In the genomic region with DNA sequence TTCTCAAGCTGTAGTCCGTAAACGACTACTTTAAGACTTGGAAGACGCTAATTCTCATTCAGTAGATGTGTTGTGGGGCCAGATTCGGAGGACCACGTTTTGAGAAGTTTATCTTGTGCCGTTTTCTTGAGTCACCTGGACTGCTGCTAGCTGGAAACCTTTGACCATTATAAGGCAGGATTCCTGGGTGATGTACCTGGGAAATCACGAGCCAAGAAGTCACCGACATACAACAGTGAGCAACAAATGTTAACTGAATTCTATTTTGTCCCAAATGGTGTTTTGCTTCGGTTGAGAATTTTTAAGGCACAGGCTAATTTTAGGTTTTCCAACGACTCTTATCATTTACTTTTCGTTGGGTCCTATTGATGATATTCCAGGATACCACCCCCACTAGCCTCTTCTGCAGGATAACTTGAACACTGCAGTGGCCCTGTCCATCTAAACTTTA, we compare ENCODE assay signal across 8 cellular contexts.
DNase-seq lines count a peak whose midpoint lies in the region; ATAC-seq and TF ChIP-seq lines count a peak whose summit lies in the region.

No MANE protein-coding gene starts in this region.

- no peaks in the 10 kb centered on the region for H3K36me3 ChIP-seq in CD4-positive, CD25-positive, alpha-beta regulatory T cell (ENCODE audit: control insufficient read depth, insufficient read depth, low read length)
- H3K36me3 ChIP-seq in HUES6 (ENCODE audit: control insufficient read depth, insufficient read depth, low read length), result no peaks in the 10 kb centered on the region
- no peaks in the 10 kb centered on the region for H3K36me3 ChIP-seq in neuron (ENCODE audit: insufficient read depth, low read length)
- no peaks in the 10 kb centered on the region for H3K36me3 ChIP-seq in body of pancreas (replicated peaks in 1 of 2; ENCODE audit: insufficient read depth in 1 of 2, low read depth in 2 of 2)

- H2AFZ ChIP-seq in neuron (ENCODE audit: low read depth, low read length), result peak overlapping the region; percentile 46

- peak overlapping the region in 1 of 3 donors; percentile 93 for H3K27ac Mint-ChIP-seq in CD4-positive, CD25-positive, alpha-beta regulatory T cell
- H3K27ac Mint-ChIP-seq in endothelial cell (ENCODE audit: unreplicated experiment), result peak overlapping the region; percentile 72

- H3K27me3 Mint-ChIP-seq in CD4-positive, CD25-positive, alpha-beta regulatory T cell, result peaks cover 5% of the 10 kb centered on the region
- peaks cover 4% of the 10 kb centered on the region for H3K27me3 Mint-ChIP-seq in endothelial cell (ENCODE audit: unreplicated experiment)

- ATAC-seq in CD4-positive, CD25-positive, alpha-beta regulatory T cell (ENCODE audit: low read depth in 2 of 2), result no peak
- ATAC-seq in body of pancreas (no peak), HG02678 (IDR thresholded peaks at IDR 0.05; ENCODE audit: unreplicated experiment) (no peak)

- H3K4me1 ChIP-seq in CD4-positive, CD25-positive, alpha-beta regulatory T cell (ENCODE audit: control insufficient read depth, insufficient read depth, low read length, poor library complexity, severe bottlenecking), result peaks cover 34% of the 10 kb centered on the region
- H3K4me1 ChIP-seq in HUES6 (ENCODE audit: control insufficient read depth, insufficient read depth, low read length), result peaks cover 17% of the 10 kb centered on the region
- H3K4me1 ChIP-seq in neuron (ENCODE audit: insufficient read depth, low read length), result peaks cover 27% of the 10 kb centered on the region
- H3K4me1 ChIP-seq in body of pancreas, result peaks cover 23% of the 10 kb centered on the region

- peak overlapping the region; percentile 91 for H3K27ac ChIP-seq in CD4-positive, CD25-positive, alpha-beta regulatory T cell (ENCODE audit: insufficient read depth, low read length, poor library complexity, severe bottlenecking)
- H3K27ac ChIP-seq in HUES6 (ENCODE audit: low read depth, low read length) (peak overlapping the region; percentile 91), body of pancreas (peak overlapping the region in 1 of 4 donors; percentile 72)

- no peak for TF ChIP-seq POLR2A in body of pancreas (IDR thresholded peaks at IDR 0.05)

- peaks cover 13 to 26% (median 21%) of the 10 kb centered on the region in 4 donors for H3K4me1 Mint-ChIP-seq in CD4-positive, CD25-positive, alpha-beta regulatory T cell
- H3K4me1 Mint-ChIP-seq in endothelial cell (ENCODE audit: unreplicated experiment), result peaks cover 17% of the 10 kb centered on the region

- peak overlapping the region; percentile 98 for H3K9ac ChIP-seq in HUES6 (ENCODE audit: low read length)

- no peak overlapping the region for H3K4me3 Mint-ChIP-seq in CD4-positive, CD25-positive, alpha-beta regulatory T cell
- no peak overlapping the region for H3K4me3 Mint-ChIP-seq in endothelial cell (ENCODE audit: unreplicated experiment)

- TF ChIP-seq CTCF in endothelial cell (IDR thresholded peaks at IDR 0.05; ENCODE audit: unreplicated experiment) (no peak), body of pancreas (IDR thresholded peaks at IDR 0.05) (no peak)

- no peaks in the 10 kb centered on the region for H3K27me3 ChIP-seq in CD4-positive, CD25-positive, alpha-beta regulatory T cell (ENCODE audit: control insufficient read depth, insufficient read depth, low read length)
- no peaks in the 10 kb centered on the region for H3K27me3 ChIP-seq in HUES6 (ENCODE audit: control insufficient read depth, insufficient read depth, low read length)
- H3K27me3 ChIP-seq in neuron (ENCODE audit: insufficient read depth, low read length), result no peaks in the 10 kb centered on the region
- H3K27me3 ChIP-seq in body of pancreas, result peaks cover 6 to 38% of the 10 kb centered on the region in 2 donors

- 6 to 12% methylated on average over 11 of the region's 11 CpGs for WGBS in body of pancreas, 2 donors

- H3K36me3 Mint-ChIP-seq in CD4-positive, CD25-positive, alpha-beta regulatory T cell, result no peaks in the 10 kb centered on the region
- no peaks in the 10 kb centered on the region for H3K36me3 Mint-ChIP-seq in endothelial cell (ENCODE audit: low read depth, unreplicated experiment)

- H3K4me3 ChIP-seq in CD4-positive, CD25-positive, alpha-beta regulatory T cell (ENCODE audit: low read depth, low read length), result peak overlapping the region; percentile 98
- peak overlapping the region; percentile 78 for H3K4me3 ChIP-seq in HUES6 (ENCODE audit: low read depth, low read length)
- H3K4me3 ChIP-seq in neuron (ENCODE audit: low read length), result peak overlapping the region; percentile 69
- no peak overlapping the region for H3K4me3 ChIP-seq in body of pancreas

- H3K9me3 Mint-ChIP-seq in CD4-positive, CD25-positive, alpha-beta regulatory T cell, result no peaks in the 10 kb centered on the region
- H3K9me3 Mint-ChIP-seq in endothelial cell (ENCODE audit: unreplicated experiment), result no peaks in the 10 kb centered on the region

- no peaks in the 10 kb centered on the region for H3K9me3 ChIP-seq in CD4-positive, CD25-positive, alpha-beta regulatory T cell (ENCODE audit: control insufficient read depth in 2 of 2, low read length in 2 of 2)
- H3K9me3 ChIP-seq in HUES6 (ENCODE audit: control insufficient read depth, insufficient read depth, low read depth, low read length), result no peaks in the 10 kb centered on the region
- no peaks in the 10 kb centered on the region for H3K9me3 ChIP-seq in neuron (ENCODE audit: low read length)
- H3K9me3 ChIP-seq in body of pancreas, result peaks cover 0 to 6% (median 0%) of the 10 kb centered on the region in 3 donors

- DNase-seq in CD4-positive, CD25-positive, alpha-beta regulatory T cell, result no peak
- DNase-seq in endothelial cell (ENCODE audit: low spot score), result no peak
- no peak for DNase-seq in body of pancreas
- DNase-seq in stimulated activated CD4-positive, alpha-beta T cell treated with anti-CD3 and anti-CD28 coated beads, Interleukin-4, amount 100 ng/mL, for 1 hour, result no peak
- no peak for DNase-seq in GDM1 (lab: John Stamatoyannopoulos, UW)

- intact Hi-C loops in body of pancreas (cut with DNase I), result no loop called here

Comparison
In these comparisons a context has a peak if more than half of its experiments do, and no peak if none do; other contexts are left out.
1. H3K4me3 ChIP-seq: peak in CD4-positive, CD25-positive, alpha-beta regulatory T cell (single experiment), HUES6 (single experiment) and neuron (single experiment); none in body of pancreas (0 of 2).